Comparison of ENCODE assay signal across 8 cellular contexts in genomic region chr15:59997070-59997701, GRCh38. TPM values are rescaled to one million over a fixed set of nuclear protein-coding genes. Genes with fewer than 3 reads are reported as not detected.
A peak's percentile ranks its signal among the peaks of the same experiment; 100 is the strongest.
DNase-seq lines count a peak whose midpoint lies in the region; ATAC-seq and TF ChIP-seq lines count a peak whose summit lies in the region.

No MANE protein-coding gene starts in this region.

- ATAC-seq in GM21717 (IDR thresholded peaks at IDR 0.05; ENCODE audit: unreplicated experiment) (peak; percentile 73), left lung (peak; percentile 52), upper lobe of right lung (no peak)

- peak; percentile 95 for DNase-seq in NCI-H1417 treated with DMSO at 0.1 percent for 48 hours (lab: John Stamatoyannopoulos, UW)
- peak; percentile 64 for DNase-seq in activated CD8-positive, alpha-beta memory T cell treated with anti-CD3 and anti-CD28 coated beads, Interleukin-2, amount 50 U/mL, for 4 hours
- DNase-seq in left lung = peak in 1 of 2 donors; percentile 56
- DNase-seq in upper lobe of right lung = no peak
- DNase-seq in adrenal gland = no peak
- no peak for DNase-seq in central memory CD4-positive, alpha-beta T cell

- H3K4me3 ChIP-seq in GM08714 (ENCODE audit: low read length) (peak overlapping the region; percentile 17; the same call in 1 of the 2 replicates), left lung (no peak overlapping the region), upper lobe of right lung (peak overlapping the region; percentile 5), adrenal gland (no peak overlapping the region)

- H3K27me3 ChIP-seq in left lung = peaks cover 100% of the 10 kb centered on the region in 2 donors
- H3K27me3 ChIP-seq in upper lobe of right lung = peaks cover 98% of the 10 kb centered on the region
- peaks cover 99% of the 10 kb centered on the region for H3K27me3 ChIP-seq in adrenal gland

- H3K27ac ChIP-seq in left lung = no peak overlapping the region
- H3K27ac ChIP-seq in upper lobe of right lung = no peak overlapping the region
- no peak overlapping the region for H3K27ac ChIP-seq in adrenal gland

- intact Hi-C loops in left lung (cut with DNase I) (no loop called here), upper lobe of right lung (cut with DNase I) (no loop called here), adrenal gland (cut with DNase I) (no loop called here)

- H3K9me3 ChIP-seq in left lung (no peaks in the 10 kb centered on the region), upper lobe of right lung (no peaks in the 10 kb centered on the region), adrenal gland (replicated peaks in 1 of 3) (no peaks in the 10 kb centered on the region)

- H3K4me1 ChIP-seq in left lung (peaks cover 0 to 5% of the 10 kb centered on the region in 2 donors), upper lobe of right lung (peaks cover 7% of the 10 kb centered on the region), adrenal gland (replicated peaks in 1 of 2) (peaks cover 0 to 5% of the 10 kb centered on the region in 2 donors)

- H3K36me3 ChIP-seq in left lung = no peaks in the 10 kb centered on the region
- H3K36me3 ChIP-seq in upper lobe of right lung = no peaks in the 10 kb centered on the region
- no peaks in the 10 kb centered on the region for H3K36me3 ChIP-seq in adrenal gland (replicated peaks in 1 of 2)

- no peak for TF ChIP-seq CTCF in left lung (IDR thresholded peaks at IDR 0.05)
- TF ChIP-seq CTCF in upper lobe of right lung (IDR thresholded peaks at IDR 0.05) = no peak
- no peak for TF ChIP-seq CTCF in adrenal gland (IDR thresholded peaks at IDR 0.05)

- 4 to 8% (median 7%) methylated on average over 20 to 36 of the region's 36 CpGs for WGBS in adrenal gland, 4 donors

- TF ChIP-seq POLR2A in adrenal gland (IDR thresholded peaks at IDR 0.05) = no peak

RNA-seq across cellular contexts. Expression of gene FOXB1, which starts 6.9 kb away (rescaled TPM):
- total RNA-seq in left lung (not detected), upper lobe of right lung (not detected), adrenal gland (not detected)
- polyA plus RNA-seq in adrenal gland = not detected

Comparison
In these comparisons a context has a peak if more than half of its experiments do, and no peak if none do; other contexts are left out.
1. H3K4me3 ChIP-seq: peak in GM08714 (single experiment) and upper lobe of right lung (single experiment); none in left lung (0 of 2) and adrenal gland (0 of 4).
2. DNase-seq: peak in NCI-H1417 treated with DMSO at 0.1 percent for 48 hours (single experiment) and activated CD8-positive, alpha-beta memory T cell treated with anti-CD3 and anti-CD28 coated beads, Interleukin-2, amount 50 U/mL, for 4 hours (single experiment); none in upper lobe of right lung (single experiment), adrenal gland (0 of 7) and central memory CD4-positive, alpha-beta T cell (single experiment).